In the genomic region with DNA sequence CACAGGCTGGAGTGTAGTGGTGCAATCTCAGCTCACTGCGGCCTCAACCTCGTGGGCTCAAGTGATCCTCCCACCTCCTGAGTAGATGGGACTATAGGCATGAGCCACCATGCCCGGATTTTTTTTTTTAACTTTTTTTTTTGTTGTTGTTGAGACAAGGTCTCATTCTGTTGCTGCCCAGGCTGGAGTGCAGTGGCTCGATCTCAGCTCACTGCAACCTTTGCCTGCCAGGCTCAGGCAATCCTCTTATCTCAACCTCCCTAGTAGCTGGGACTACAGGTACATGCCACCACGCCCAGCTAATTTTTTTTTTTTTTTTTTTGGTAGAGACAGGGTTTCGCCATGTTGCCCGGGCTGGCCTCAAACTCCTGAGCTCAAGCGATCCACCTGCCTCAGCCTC, we compare ENCODE assay signal across 8 cellular contexts.
"Had no signal": no experiment of that assay in that cellular context is flagged by ENCODE, and none has a peak within 500 bp of the region (broad histone marks: within the 10 kb centered on the region; RNA-seq: fewer than 3 reads in every experiment).

No MANE protein-coding gene starts in this region.

- DNase-seq: IMR-90, KBM-7, KG1 had no signal

- H3K4me2 ChIP-seq: KMS-11 had no signal

- H3K4me3 ChIP-seq: K562 had no signal

- H3K27ac ChIP-seq: HL-60, KMS-11 had no signal

- FAIRE-seq: HepG2, HTR-8/SVneo, K562 had no signal

- H3K9ac ChIP-seq: KMS-11 had no signal
